Comparison of ENCODE assay signal across 10 cellular contexts in the genomic region with DNA sequence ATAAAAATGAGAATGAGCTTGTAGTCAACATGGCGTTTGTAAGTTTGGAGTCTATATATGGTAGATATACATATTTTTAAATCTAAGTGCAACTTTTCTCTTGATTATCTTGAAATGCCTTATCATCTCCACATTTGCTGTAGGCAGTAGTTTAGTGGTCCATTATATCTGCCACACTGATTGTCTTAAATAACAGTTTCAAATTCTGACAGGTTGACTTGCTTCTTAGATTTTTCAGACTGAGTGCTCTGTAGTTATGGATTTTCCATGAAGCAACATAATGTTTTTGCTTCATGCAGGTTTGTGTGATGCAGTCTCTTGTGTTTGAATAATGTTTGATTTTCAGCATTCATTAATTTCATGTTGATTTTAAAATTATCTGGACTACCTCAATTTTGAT.
"Had no signal": no experiment of that assay in that cellular context is flagged by ENCODE, and none has a peak within 500 bp of the region (broad histone marks: within the 10 kb centered on the region; RNA-seq: fewer than 3 reads in every experiment).

No MANE protein-coding gene starts in this region.

- DNase-seq: GM23248, GOT3, H7, H9, HCEC 1CT, HFFc6 had no signal

- H3K4me1 Mint-ChIP-seq: GM23338, H9 had no signal

- FAIRE-seq: H1, H54 had no signal

- H3K9me3 ChIP-seq: HAP-1 had no signal

- H3K27ac Mint-ChIP-seq: GM23338, H9, HFFc6 had no signal

- H3K4me1 ChIP-seq: HAP-1 had no signal

- H3K9ac ChIP-seq: GM23248 had no signal

- H3K4me2 ChIP-seq: GM23338 had no signal

- H2AFZ ChIP-seq: GM23248, GM23338 had no signal

- H3K36me3 ChIP-seq: HAP-1 had no signal

- H3K4me3 Mint-ChIP-seq: GM23338, H9, HFFc6 had no signal

- H3K27ac ChIP-seq: GM23248 had no signal

- H3K4me3 ChIP-seq: GM23248, GM23338, HAP-1 had no signal
